ENCODE assay signal across 22 cellular contexts in genomic region chr20:49115565-49115964, GRCh38.
DNase-seq lines count a peak whose midpoint lies in the region; TF ChIP-seq lines count a peak whose summit lies in the region.
"Had no signal": no experiment of that assay in that cellular context is flagged by ENCODE, and none has a peak within 500 bp of the region (broad histone marks: within the 10 kb centered on the region; RNA-seq: fewer than 3 reads in every experiment).

No MANE protein-coding gene starts in this region.

- H3K27me3 ChIP-seq in H7 (ENCODE audit: control insufficient read depth, insufficient read depth, low read length) = no peaks in the 10 kb centered on the region

- H3K9me3 Mint-ChIP-seq in activated CD4-positive, alpha-beta memory T cell treated with anti-CD3 and anti-CD28 coated beads for 36 hours = no peaks in the 10 kb centered on the region
- H3K9me3 Mint-ChIP-seq: activated CD4-positive, alpha-beta T cell treated with anti-CD3 and anti-CD28 coated beads, Interleukin-2, amount 10 ng/mL, durations not matched to agents 24 days and 14 days; effector memory CD8-positive, alpha-beta T cell; naive B cell; stimulated activated naive B cell treated with anti-CD40 and anti-IgM and Interleukin-4, amounts not matched to agents 10 μg/mL and 1 μg/mL and 100 μg/mL, for 72 hours had no signal

- peaks cover 61% of the 10 kb centered on the region for H3K36me3 Mint-ChIP-seq in activated CD4-positive, alpha-beta memory T cell treated with anti-CD3 and anti-CD28 coated beads for 36 hours

- H3K4me1 ChIP-seq in HEK293 (ENCODE audit: control insufficient read depth, insufficient read depth, low read length) = no peaks in the 10 kb centered on the region
- H3K4me1 ChIP-seq: lower lobe of right lung had no signal

- H3K36me3 ChIP-seq in HEK293 (ENCODE audit: control insufficient read depth in 2 of 2, insufficient read depth in 1 of 2, low read length in 2 of 2) = peaks cover 20 to 84% of the 10 kb centered on the region in 2 experiments; a peak in 2 of 3 replicates
- peaks cover 36% of the 10 kb centered on the region for H3K36me3 ChIP-seq in H7 (replicated peaks; ENCODE audit: control insufficient read depth, insufficient read depth, low read length)

- H3K9me3 ChIP-seq in HEK293 (ENCODE audit: control insufficient read depth, insufficient read depth, low read depth, low read length) = no peaks in the 10 kb centered on the region
- H3K9me3 ChIP-seq: lower lobe of right lung, thoracic aorta had no signal

- no peak overlapping the region for H3K4me3 Mint-ChIP-seq in activated CD4-positive, alpha-beta memory T cell treated with anti-CD3 and anti-CD28 coated beads for 36 hours
- H3K4me3 Mint-ChIP-seq: activated CD4-positive, alpha-beta T cell treated with anti-CD3 and anti-CD28 coated beads, Interleukin-2, amount 10 ng/mL, durations not matched to agents 24 days and 14 days; effector memory CD8-positive, alpha-beta T cell; stimulated activated naive B cell treated with anti-CD40 and anti-IgM and Interleukin-4, amounts not matched to agents 10 μg/mL and 1 μg/mL and 100 μg/mL, for 72 hours had no signal

- H3K27me3 Mint-ChIP-seq in activated CD4-positive, alpha-beta memory T cell treated with anti-CD3 and anti-CD28 coated beads for 36 hours = no peaks in the 10 kb centered on the region
- H3K27me3 Mint-ChIP-seq: activated CD4-positive, alpha-beta T cell treated with anti-CD3 and anti-CD28 coated beads, Interleukin-2, amount 10 ng/mL, durations not matched to agents 24 days and 14 days; effector memory CD8-positive, alpha-beta T cell; naive B cell; stimulated activated naive B cell treated with anti-CD40 and anti-IgM and Interleukin-4, amounts not matched to agents 10 μg/mL and 1 μg/mL and 100 μg/mL, for 72 hours had no signal

- POLR2A ChIA-PET in HEK293 (lab: Yijun Ruan, JAX) = no interaction called here
- POLR2A ChIA-PET in activated CD4-positive, alpha-beta memory T cell treated with anti-CD3 and anti-CD28 coated beads for 36 hours (lab: Charles Lee) = no interaction called here

- peak; percentile 31 for TF ChIP-seq CTCF in AG09319 (IDR thresholded peaks at IDR 0.05; ENCODE audit: low read depth, low read length)
- TF ChIP-seq CTCF in HEK293 (tag by site-specific recombination; IDR thresholded peaks at IDR 0.05) = no peak
- TF ChIP-seq CTCF in astrocyte of the spinal cord (IDR thresholded peaks at IDR 0.05; ENCODE audit: low read depth, low read length) = peak; percentile 24

- in situ Hi-C loops in astrocyte of the spinal cord (cut with HindIII; ENCODE audit: low sequenced_read_pairs) = no loop called here

- DNase-seq in AG09319 (ENCODE audit: extremely low read depth, low read depth) = peak; percentile 30
- DNase-seq in astrocyte of the spinal cord (ENCODE audit: low read depth, low spot score) = peak; percentile 37
- DNase-seq in hepatic stellate cell (ENCODE audit: low spot score) = peak; percentile 18
- no peak for DNase-seq in activated CD4-positive, alpha-beta memory T cell treated with anti-CD3 and anti-CD28 coated beads for 36 hours
- DNase-seq in NOMO-1 (lab: John Stamatoyannopoulos, UW; ENCODE audit: unreplicated experiment in 2 of 2) = no peak
- DNase-seq in H7 = no peak
- DNase-seq: activated CD4-positive, alpha-beta T cell treated with anti-CD3 and anti-CD28 coated beads, Interleukin-2, amount 10 ng/mL, durations not matched to agents 24 days and 14 days; activated gamma-delta T cell treated with Interleukin-2 at 50 U/mL for 16 hours; C1 segment of cervical spinal cord; effector memory CD8-positive, alpha-beta T cell; GF-D8; hippocampal formation; islet precursor cell; lower lobe of right lung; naive B cell; NCI-H1092; NCI-H2029 treated with DMSO at 0.1 percent for 48 hours; stimulated activated naive B cell treated with anti-CD40 and anti-IgM and Interleukin-4, amounts not matched to agents 10 μg/mL and 1 μg/mL and 100 μg/mL, for 72 hours had no signal

- intact Hi-C loops in activated CD4-positive, alpha-beta memory T cell treated with anti-CD3 and anti-CD28 coated beads for 36 hours (cut with micrococcal nuclease) = no loop called here

- H3K4me1 Mint-ChIP-seq in activated CD4-positive, alpha-beta memory T cell treated with anti-CD3 and anti-CD28 coated beads for 36 hours (ENCODE audit: low read depth) = no peaks in the 10 kb centered on the region
- H3K4me1 Mint-ChIP-seq: stimulated activated naive B cell treated with anti-CD40 and anti-IgM and Interleukin-4, amounts not matched to agents 10 μg/mL and 1 μg/mL and 100 μg/mL, for 72 hours had no signal

- no peak overlapping the region for H3K27ac Mint-ChIP-seq in activated CD4-positive, alpha-beta memory T cell treated with anti-CD3 and anti-CD28 coated beads for 36 hours
- H3K27ac Mint-ChIP-seq: activated CD4-positive, alpha-beta T cell treated with anti-CD3 and anti-CD28 coated beads, Interleukin-2, amount 10 ng/mL, durations not matched to agents 24 days and 14 days; stimulated activated naive B cell treated with anti-CD40 and anti-IgM and Interleukin-4, amounts not matched to agents 10 μg/mL and 1 μg/mL and 100 μg/mL, for 72 hours had no signal

- H3K27ac ChIP-seq in HEK293 (ENCODE audit: extremely low read depth, low read depth, low read length) = no peak overlapping the region
- H3K27ac ChIP-seq: lower lobe of right lung, parathyroid adenoma, RWPE1, thoracic aorta had no signal

- CTCF ChIA-PET in HEK293 (lab: Yijun Ruan, JAX) = no interaction called here
- CTCF ChIA-PET in activated CD4-positive, alpha-beta memory T cell treated with anti-CD3 and anti-CD28 coated beads for 36 hours (lab: Charles Lee) = interaction anchor here (2.1 kb wide), 1 partner anchor 101 kb away, joined by 6 read pairs; no protein-coding TSS in a partner anchor

- H3K4me3 ChIP-seq in HEK293 (ENCODE audit: low read depth, low read length) = no peak overlapping the region
- no peak overlapping the region for H3K4me3 ChIP-seq in astrocyte of the spinal cord (ENCODE audit: low read depth, low read length)
- H3K4me3 ChIP-seq in H7 (ENCODE audit: insufficient read depth, low read depth, low read length) = no peak overlapping the region
- H3K4me3 ChIP-seq: lower lobe of right lung, thoracic aorta had no signal

TF ChIP-seq in HEK293, 187 proteins besides CTCF, POLR2A, EP300 and RAD21:
- TF ChIP-seq PRDM1 (tag by site-specific recombination; IDR thresholded peaks at IDR 0.05) = no peak
- no peak for TF ChIP-seq ZNF223 (tag by site-specific recombination; IDR thresholded peaks at IDR 0.05)
- no peak for TF ChIP-seq ZNF530 (tag by site-specific recombination; IDR thresholded peaks at IDR 0.05; ENCODE audit: low read depth)
- TF ChIP-seq ZNF654 (tag by site-specific recombination; IDR thresholded peaks at IDR 0.05; ENCODE audit: low read depth) = peak; percentile 9; the same call in 1 of the 2 replicates
- TF ChIP-seq SCRT2 (tag by site-specific recombination; IDR thresholded peaks at IDR 0.05) = 0 out of 2 replicates have a peak, but pooled peaks have one; percentile 27
- TF ChIP-seq HOXD13 (CRISPR knock-in tag; IDR thresholded peaks at IDR 0.05; ENCODE audit: borderline replicate concordance) = no peak
- TF ChIP-seq ZNF623 (tag by site-specific recombination; IDR thresholded peaks at IDR 0.05) = no peak
- TF ChIP-seq ZNF433 (tag by site-specific recombination; IDR thresholded peaks at IDR 0.05; ENCODE audit: low read depth) = no peak
- no peak for TF ChIP-seq ZNF2 (tag by site-specific recombination; IDR thresholded peaks at IDR 0.05)
TF ChIP-seq in HEK293: peak in this region for 2.

Comparison
In these comparisons a context has a peak if more than half of its experiments do, and no peak if none do; other contexts are left out.
1. DNase-seq: peak in AG09319 (single experiment), astrocyte of the spinal cord (single experiment) and hepatic stellate cell (single experiment); none in activated CD4-positive, alpha-beta memory T cell treated with anti-CD3 and anti-CD28 coated beads for 36 hours (single experiment), NOMO-1 (0 of 2) and H7 (single experiment).